ENCODE assay signal across 13 cellular contexts in genomic region chr19:3642987-3643386, GRCh38. TPM values are rescaled to one million over a fixed set of nuclear protein-coding genes. Genes with fewer than 3 reads are reported as not detected.
DNase-seq lines count a peak whose midpoint lies in the region; ATAC-seq, FAIRE-seq and TF ChIP-seq lines count a peak whose summit lies in the region.
"Had no signal": no experiment of that assay in that cellular context is flagged by ENCODE, and none has a peak within 500 bp of the region (broad histone marks: within the 10 kb centered on the region; RNA-seq: fewer than 3 reads in every experiment).

No MANE protein-coding gene starts in this region.

- H3K27me3 ChIP-seq in HepG2 (ENCODE audit: control insufficient read depth in 1 of 2, insufficient read depth in 2 of 2, low read length in 2 of 2), result no peaks in the 10 kb centered on the region
- no peaks in the 10 kb centered on the region for H3K27me3 ChIP-seq in right lobe of liver
- H3K27me3 ChIP-seq in foreskin keratinocyte, result no peaks in the 10 kb centered on the region
- no peaks in the 10 kb centered on the region for H3K27me3 ChIP-seq in PC-9 (ENCODE audit: insufficient read depth, low read depth)
- H3K27me3 ChIP-seq: ovary had no signal

- CTCF ChIA-PET in HepG2 (lab: Yijun Ruan, JAX; ENCODE audit: low intra/inter-chr PET ratio, low total read pairs), result no interaction called here
- CTCF ChIA-PET in PC-9 (lab: Charles Lee), result no interaction called here

- no peaks in the 10 kb centered on the region for H3K9me2 ChIP-seq in PC-9 (ENCODE audit: insufficient read depth)

- no peak overlapping the region for H3K27ac ChIP-seq in HepG2 (ENCODE audit: extremely low read length, insufficient read depth, low read length)
- H3K27ac ChIP-seq in right lobe of liver, result no peak overlapping the region
- H3K27ac ChIP-seq in foreskin keratinocyte, result no peak overlapping the region
- no peak overlapping the region for H3K27ac ChIP-seq in PC-9
- H3K27ac ChIP-seq: ovary had no signal

- TF ChIP-seq CTCF in HepG2 (CRISPR knock-in tag; IDR thresholded peaks at IDR 0.05), result no peak
- TF ChIP-seq CTCF in right lobe of liver (IDR thresholded peaks at IDR 0.05), result no peak
- no peak for TF ChIP-seq CTCF in foreskin keratinocyte (conservative IDR thresholded peaks at IDR 0.05)
- TF ChIP-seq CTCF in PC-9 (conservative IDR thresholded peaks at IDR 0.05), result no peak

- H3K4me1 ChIP-seq in HepG2 (ENCODE audit: insufficient read depth, low read length) (no peaks in the 10 kb centered on the region), right lobe of liver (peaks cover 0 to 12% (median 5%) of the 10 kb centered on the region in 4 donors), foreskin keratinocyte (no peaks in the 10 kb centered on the region), PC-9 (replicated peaks; ENCODE audit: insufficient read depth) (no peaks in the 10 kb centered on the region)

- TF ChIP-seq EP300 in HepG2 (IDR thresholded peaks at IDR 0.05; ENCODE audit: low read depth in 2 of 2, low read length in 2 of 2) (no peak), HepG2 (CRISPR knock-in tag; IDR thresholded peaks at IDR 0.05; ENCODE audit: borderline replicate concordance) (no peak)

- no peak for TF ChIP-seq RAD21 in HepG2 (CRISPR knock-in tag; IDR thresholded peaks at IDR 0.05)

- DNase-seq in HepG2 (ENCODE audit: low spot score) (no peak), right lobe of liver (no peak), foreskin keratinocyte (no peak), PC-9 (no peak), urothelium cell line (ENCODE audit: low spot score) (no peak), RCC 7860 (ENCODE audit: low spot score) (no peak)
- DNase-seq in activated CD4-positive, alpha-beta T cell treated with anti-CD3 and anti-CD28 coated beads, Interleukin-2, amount 50 U/mL, for 48 hours, result peak; percentile 34 to 42
- DNase-seq: ovary had no signal

- no peak overlapping the region for H3K4me2 ChIP-seq in HepG2 (ENCODE audit: low read depth, low read length)
- no peak overlapping the region for H3K4me2 ChIP-seq in PC-9

- peaks cover 3% of the 10 kb centered on the region in 2 experiments; a peak in 2 of 5 replicates for H3K36me3 ChIP-seq in HepG2 (replicated peaks in 1 of 2; ENCODE audit: control insufficient read depth in 1 of 2, insufficient read depth in 2 of 2, low read length in 2 of 2)
- H3K36me3 ChIP-seq in right lobe of liver, result peaks cover 0 to 4% (median 0%) of the 10 kb centered on the region in 4 donors
- no peaks in the 10 kb centered on the region for H3K36me3 ChIP-seq in PC-9 (ENCODE audit: low read depth)
- H3K36me3 ChIP-seq: ovary had no signal

- H4K20me1 ChIP-seq in HepG2 (ENCODE audit: insufficient read depth, low read length) (no peaks in the 10 kb centered on the region), PC-9 (ENCODE audit: insufficient read depth) (no peaks in the 10 kb centered on the region)

- intact Hi-C loops in HepG2 (cut with micrococcal nuclease; ENCODE audit: unreplicated experiment) (no loop called here), right lobe of liver (cut with DNase I) (no loop called here), PC-9 (cut with micrococcal nuclease; ENCODE audit: unreplicated experiment) (no loop called here)

- 97% methylated on average over 25 of the region's 25 CpGs for WGBS in HepG2 (ENCODE audit: low lambda C conversion rate)
- WGBS in right lobe of liver (ENCODE audit: insufficient coverage, low coverage, low lambda C conversion rate, missing lambda C conversion rate), result 81% methylated on average over 10 of the region's 25 CpGs

- FAIRE-seq in HepG2 (lab: Jason Lieb, UNC), result no peak
- no peak for FAIRE-seq in urothelium cell line (lab: Jason Lieb, UNC)
- FAIRE-seq in RCC 7860 (lab: Jason Lieb, UNC), result no peak
- FAIRE-seq: frontal cortex, GM19239 had no signal

- no peak overlapping the region for H3K9ac ChIP-seq in HepG2 (ENCODE audit: insufficient read depth, low read depth, low read length)

- H3F3A ChIP-seq in PC-9 (ENCODE audit: insufficient read depth, low read depth), result no peaks in the 10 kb centered on the region

- in situ Hi-C loops in HepG2 (cut with HindIII; ENCODE audit: extremely low pct_ligation_motif_present, low pct_unique_long_range_greater_than_20kb), result no loop called here

- TF ChIP-seq POLR2A in HepG2 (IDR thresholded peaks at IDR 0.05; ENCODE audit: insufficient read depth in 1 of 2, low read depth in 2 of 2, low read length in 2 of 2) (no peak), right lobe of liver (IDR thresholded peaks at IDR 0.05) (no peak)

- H2AFZ ChIP-seq in HepG2 (ENCODE audit: low read length), result no peak overlapping the region
- H2AFZ ChIP-seq in PC-9, result no peak overlapping the region

- ATAC-seq in HepG2 (no peak), right lobe of liver (no peak), foreskin keratinocyte (peak; percentile 24), HG02571 (IDR thresholded peaks at IDR 0.05; ENCODE audit: unreplicated experiment) (no peak)
- ATAC-seq: left lobe of liver had no signal

- no peak overlapping the region for H3K4me3 ChIP-seq in HepG2 (replicated peaks in 1 of 3; ENCODE audit: insufficient read depth in 1 of 3, low read depth in 2 of 3, low read length in 3 of 3)
- H3K4me3 ChIP-seq in right lobe of liver, result no peak overlapping the region
- H3K4me3 ChIP-seq in PC-9, result no peak overlapping the region
- H3K4me3 ChIP-seq: ovary had no signal

- POLR2A ChIA-PET in HepG2 (lab: Yijun Ruan, JAX), result no interaction called here
- POLR2A ChIA-PET in PC-9 (lab: Charles Lee; ENCODE audit: unreplicated experiment), result no interaction called here

- H3K9me3 ChIP-seq in HepG2 (ENCODE audit: low read length), result no peaks in the 10 kb centered on the region
- no peaks in the 10 kb centered on the region for H3K9me3 ChIP-seq in right lobe of liver
- H3K9me3 ChIP-seq in PC-9 (ENCODE audit: insufficient read depth, low read depth), result no peaks in the 10 kb centered on the region
- H3K9me3 ChIP-seq: ovary had no signal

- H3K79me2 ChIP-seq in HepG2 (ENCODE audit: insufficient read depth, low read length) (no peaks in the 10 kb centered on the region), PC-9 (ENCODE audit: low read depth) (no peaks in the 10 kb centered on the region)

- BruUV-seq in HepG2 (replicated peaks; lab: Mats Ljungman, UMichigan) (no TSS peak), PC-9 (replicated peaks; lab: Mats Ljungman, UMichigan) (no TSS peak)

RNA-seq across cellular contexts. Expression of gene CACTIN, which starts 16.4 kb away (rescaled TPM):
- total RNA-seq in HepG2 (2016; rRNA removed; fragmentation: Illumina TruSeq; extraction: Trizol) (11.1 and 16.6 TPM in 2 replicates), right lobe of liver (10 to 100 TPM in 4 of 6 experiments, 1 to 10 TPM in 2; 8.4 to 14.9 (median 10.3) TPM), foreskin keratinocyte (23.7 and 26.1 TPM in 2 replicates), PC-9 (2021) (17.2 and 18.6 TPM in 2 replicates)
- 2.8 and 3.1 TPM in 2 replicates for total RNA-seq in HepG2 (2016; cell fraction: cytosol; rRNA removed; fragmentation: Illumina TruSeq; extraction: Trizol; ENCODE audit: low read depth)
- total RNA-seq in HepG2 (2016; cell fraction: insoluble cytoplasmic fraction; rRNA removed; fragmentation: Illumina TruSeq; extraction: Trizol), result 11.2 and 17.9 TPM in 2 replicates
- 4.7 and 5.6 TPM in 2 replicates for total RNA-seq in HepG2 (2016; cell fraction: membrane; rRNA removed; fragmentation: Illumina TruSeq; extraction: Trizol)
- total RNA-seq in HepG2 (2016; cell fraction: nucleus; rRNA removed; fragmentation: Illumina TruSeq; extraction: Trizol), result 9.0 and 11.6 TPM in 2 replicates
- polyA plus RNA-seq in HepG2 (2011; rRNA removed) (10.0 and 11.5 TPM in 2 replicates), foreskin keratinocyte (17.9 and 18.0 TPM in 2 replicates)
- polyA plus RNA-seq in HepG2 (2011; cell fraction: cytosol; rRNA removed), result 6.6 and 11.2 TPM in 2 replicates
- 31.8 and 41.5 TPM in 2 replicates for polyA plus RNA-seq in HepG2 (2011; cell fraction: nucleus; rRNA removed)
- 5.7 and 5.8 TPM in 2 replicates for polyA plus RNA-seq in HepG2 (2012)
- polyA plus RNA-seq in HepG2 (2016; cell fraction: cytosol; fragmentation: Illumina TruSeq; extraction: Trizol; ENCODE audit: low read depth), result 1.7 and 1.8 TPM in 2 replicates
- polyA plus RNA-seq in HepG2 (2016; cell fraction: insoluble cytoplasmic fraction; fragmentation: Illumina TruSeq; extraction: Trizol; ENCODE audit: low read depth), result 10.2 and 13.0 TPM in 2 replicates
- 3.7 and 4.0 TPM in 2 replicates for polyA plus RNA-seq in HepG2 (2016; cell fraction: membrane; fragmentation: Illumina TruSeq; extraction: Trizol; ENCODE audit: low read depth)
- polyA plus RNA-seq in HepG2 (2016; cell fraction: nucleus; fragmentation: Illumina TruSeq; extraction: Trizol; ENCODE audit: insufficient read depth, low read depth), result 28.6 and 30.2 TPM in 2 replicates
- 9.7 and 19.5 TPM in 2 replicates for polyA minus RNA-seq in HepG2 (2011; rRNA and poly(A)+ RNA removed; ENCODE audit: low replicate concordance)
- 5.0 and 5.2 TPM in 2 replicates for polyA minus RNA-seq in HepG2 (2011; cell fraction: cytosol; rRNA and poly(A)+ RNA removed)
- polyA minus RNA-seq in HepG2 (2011; cell fraction: nucleus; rRNA and poly(A)+ RNA removed), result 5.3 and 5.7 TPM in 2 replicates

RNA-seq across cellular contexts. Expression of gene TBXA2R, which starts 36.3 kb away (rescaled TPM):
- total RNA-seq in HepG2 (2016; rRNA removed; fragmentation: Illumina TruSeq; extraction: Trizol), result not detected in 2 replicates
- total RNA-seq in HepG2 (2016; cell fraction: cytosol; rRNA removed; fragmentation: Illumina TruSeq; extraction: Trizol; ENCODE audit: low read depth), result not detected in 2 replicates
- not detected in 2 replicates for total RNA-seq in HepG2 (2016; cell fraction: insoluble cytoplasmic fraction; rRNA removed; fragmentation: Illumina TruSeq; extraction: Trizol)
- total RNA-seq in HepG2 (2016; cell fraction: membrane; rRNA removed; fragmentation: Illumina TruSeq; extraction: Trizol), result not detected in 2 replicates
- total RNA-seq in HepG2 (2016; cell fraction: nucleus; rRNA removed; fragmentation: Illumina TruSeq; extraction: Trizol), result not detected in 2 replicates
- polyA plus RNA-seq in HepG2 (2011; rRNA removed), result 0.05 and 0.09 TPM in 2 replicates
- polyA plus RNA-seq in HepG2 (2011; cell fraction: cytosol; rRNA removed), result 0.04 TPM in 2 replicates
- polyA plus RNA-seq in HepG2 (2011; cell fraction: nucleus; rRNA removed), result 0.11 TPM in 1 of 2 replicates, not detected in the other
- not detected in 2 replicates for polyA plus RNA-seq in HepG2 (2012)
- polyA plus RNA-seq in HepG2 (2016; cell fraction: cytosol; fragmentation: Illumina TruSeq; extraction: Trizol; ENCODE audit: low read depth), result not detected in 2 replicates
- not detected in 2 replicates for polyA plus RNA-seq in HepG2 (2016; cell fraction: insoluble cytoplasmic fraction; fragmentation: Illumina TruSeq; extraction: Trizol; ENCODE audit: low read depth)
- polyA plus RNA-seq in HepG2 (2016; cell fraction: membrane; fragmentation: Illumina TruSeq; extraction: Trizol; ENCODE audit: low read depth), result not detected in 2 replicates
- not detected in 2 replicates for polyA plus RNA-seq in HepG2 (2016; cell fraction: nucleus; fragmentation: Illumina TruSeq; extraction: Trizol; ENCODE audit: insufficient read depth, low read depth)
- 0.20 and 1.3 TPM in 2 replicates for polyA minus RNA-seq in HepG2 (2011; rRNA and poly(A)+ RNA removed; ENCODE audit: low replicate concordance)
- polyA minus RNA-seq in HepG2 (2011; cell fraction: cytosol; rRNA and poly(A)+ RNA removed), result not detected in 2 replicates
- polyA minus RNA-seq in HepG2 (2011; cell fraction: nucleus; rRNA and poly(A)+ RNA removed), result not detected in 2 replicates
- total RNA-seq in right lobe of liver, result 10 to 100 TPM in 1 of 6 experiments, 1 to 10 TPM in 5; 2.8 to 10.4 (median 4.7) TPM
- total RNA-seq in foreskin keratinocyte, result 0.46 and 0.82 TPM in 2 replicates
- 0.62 and 0.91 TPM in 2 replicates for polyA plus RNA-seq in foreskin keratinocyte
- total RNA-seq in PC-9 (2021), result 0.38 TPM in 1 of 2 replicates, not detected in the other
- total RNA-seq: MCF 10A had no signal

RNA-seq across cellular contexts. Expression of gene PIP5K1C, which starts 57.3 kb away (rescaled TPM):
- total RNA-seq in HepG2 (2016; rRNA removed; fragmentation: Illumina TruSeq; extraction: Trizol), result 4.3 and 5.2 TPM in 2 replicates
- 7.1 TPM in 2 replicates for total RNA-seq in HepG2 (2016; cell fraction: cytosol; rRNA removed; fragmentation: Illumina TruSeq; extraction: Trizol; ENCODE audit: low read depth)
- total RNA-seq in HepG2 (2016; cell fraction: insoluble cytoplasmic fraction; rRNA removed; fragmentation: Illumina TruSeq; extraction: Trizol), result 3.5 and 4.4 TPM in 2 replicates
- 6.2 and 6.4 TPM in 2 replicates for total RNA-seq in HepG2 (2016; cell fraction: membrane; rRNA removed; fragmentation: Illumina TruSeq; extraction: Trizol)
- total RNA-seq in HepG2 (2016; cell fraction: nucleus; rRNA removed; fragmentation: Illumina TruSeq; extraction: Trizol), result 3.7 and 4.3 TPM in 2 replicates
- 3.6 and 4.8 TPM in 2 replicates for polyA plus RNA-seq in HepG2 (2011; rRNA removed)
- 1.9 and 2.3 TPM in 2 replicates for polyA plus RNA-seq in HepG2 (2011; cell fraction: cytosol; rRNA removed)
- polyA plus RNA-seq in HepG2 (2011; cell fraction: nucleus; rRNA removed), result 11.5 and 14.0 TPM in 2 replicates
- polyA plus RNA-seq in HepG2 (2012), result 6.4 and 8.6 TPM in 2 replicates
- polyA plus RNA-seq in HepG2 (2016; cell fraction: cytosol; fragmentation: Illumina TruSeq; extraction: Trizol; ENCODE audit: low read depth), result 0.99 and 1.0 TPM in 2 replicates
- 6.8 and 10.5 TPM in 2 replicates for polyA plus RNA-seq in HepG2 (2016; cell fraction: insoluble cytoplasmic fraction; fragmentation: Illumina TruSeq; extraction: Trizol; ENCODE audit: low read depth)
- polyA plus RNA-seq in HepG2 (2016; cell fraction: membrane; fragmentation: Illumina TruSeq; extraction: Trizol; ENCODE audit: low read depth), result 4.0 and 4.6 TPM in 2 replicates
- polyA plus RNA-seq in HepG2 (2016; cell fraction: nucleus; fragmentation: Illumina TruSeq; extraction: Trizol; ENCODE audit: insufficient read depth, low read depth), result 16.9 and 17.1 TPM in 2 replicates
- 21.9 and 27.3 TPM in 2 replicates for polyA minus RNA-seq in HepG2 (2011; rRNA and poly(A)+ RNA removed; ENCODE audit: low replicate concordance)
- 6.3 and 12.3 TPM in 2 replicates for polyA minus RNA-seq in HepG2 (2011; cell fraction: cytosol; rRNA and poly(A)+ RNA removed)
- 5.9 and 6.3 TPM in 2 replicates for polyA minus RNA-seq in HepG2 (2011; cell fraction: nucleus; rRNA and poly(A)+ RNA removed)
- total RNA-seq in right lobe of liver, result 1 to 10 TPM; 5.3 to 9.8 (median 7.6) TPM
- 15.5 and 16.3 TPM in 2 replicates for total RNA-seq in foreskin keratinocyte
- 10.0 and 11.6 TPM in 2 replicates for polyA plus RNA-seq in foreskin keratinocyte
- 19.1 and 20.0 TPM in 2 replicates for total RNA-seq in PC-9 (2021)

RNA-seq across cellular contexts. Expression of gene GIPC3, which starts 57.7 kb away (rescaled TPM):
- not detected in 2 replicates for total RNA-seq in HepG2 (2016; rRNA removed; fragmentation: Illumina TruSeq; extraction: Trizol)
- total RNA-seq in HepG2 (2016; cell fraction: cytosol; rRNA removed; fragmentation: Illumina TruSeq; extraction: Trizol; ENCODE audit: low read depth), result not detected in 2 replicates
- not detected in 2 replicates for total RNA-seq in HepG2 (2016; cell fraction: insoluble cytoplasmic fraction; rRNA removed; fragmentation: Illumina TruSeq; extraction: Trizol)
- total RNA-seq in HepG2 (2016; cell fraction: membrane; rRNA removed; fragmentation: Illumina TruSeq; extraction: Trizol), result not detected in 2 replicates
- total RNA-seq in HepG2 (2016; cell fraction: nucleus; rRNA removed; fragmentation: Illumina TruSeq; extraction: Trizol), result not detected in 2 replicates
- polyA plus RNA-seq in HepG2 (2011; rRNA removed), result 0.05 and 0.08 TPM in 2 replicates
- polyA plus RNA-seq in HepG2 (2011; cell fraction: cytosol; rRNA removed), result 0.01 and 0.03 TPM in 2 replicates
- 0.14 and 0.17 TPM in 2 replicates for polyA plus RNA-seq in HepG2 (2011; cell fraction: nucleus; rRNA removed)
- 0.04 TPM in 1 of 2 replicates, not detected in the other for polyA plus RNA-seq in HepG2 (2012)
- polyA plus RNA-seq in HepG2 (2016; cell fraction: cytosol; fragmentation: Illumina TruSeq; extraction: Trizol; ENCODE audit: low read depth), result not detected in 2 replicates
- not detected in 2 replicates for polyA plus RNA-seq in HepG2 (2016; cell fraction: insoluble cytoplasmic fraction; fragmentation: Illumina TruSeq; extraction: Trizol; ENCODE audit: low read depth)
- not detected in 2 replicates for polyA plus RNA-seq in HepG2 (2016; cell fraction: membrane; fragmentation: Illumina TruSeq; extraction: Trizol; ENCODE audit: low read depth)
- polyA plus RNA-seq in HepG2 (2016; cell fraction: nucleus; fragmentation: Illumina TruSeq; extraction: Trizol; ENCODE audit: insufficient read depth, low read depth), result not detected in 2 replicates
- polyA minus RNA-seq in HepG2 (2011; rRNA and poly(A)+ RNA removed; ENCODE audit: low replicate concordance), result 0.02 and 5.9 TPM in 2 replicates
- not detected in 2 replicates for polyA minus RNA-seq in HepG2 (2011; cell fraction: cytosol; rRNA and poly(A)+ RNA removed)
- not detected in 2 replicates for polyA minus RNA-seq in HepG2 (2011; cell fraction: nucleus; rRNA and poly(A)+ RNA removed)
- 1 to 10 TPM in 2 of 6 experiments, under 1 TPM in 4; 0.51 to 1.6 (median 0.80) TPM for total RNA-seq in right lobe of liver
- not detected in 2 replicates for total RNA-seq in foreskin keratinocyte
- 0.01 TPM in 1 of 2 replicates, not detected in the other for polyA plus RNA-seq in foreskin keratinocyte
- total RNA-seq in PC-9 (2021), result 0.13 TPM in 1 of 2 replicates, not detected in the other
- total RNA-seq: MCF 10A had no signal

Comparison
In these comparisons a context has a peak if more than half of its experiments do, and no peak if none do; other contexts are left out.
1. DNase-seq: peak in activated CD4-positive, alpha-beta T cell treated with anti-CD3 and anti-CD28 coated beads, Interleukin-2, amount 50 U/mL, for 48 hours (2 of 2); none in HepG2 (single experiment), right lobe of liver (0 of 3), foreskin keratinocyte (0 of 2), PC-9 (0 of 2), urothelium cell line (single experiment) and RCC 7860 (single experiment).